9 cellular contexts compared by ENCODE assay signal in the genomic region with DNA sequence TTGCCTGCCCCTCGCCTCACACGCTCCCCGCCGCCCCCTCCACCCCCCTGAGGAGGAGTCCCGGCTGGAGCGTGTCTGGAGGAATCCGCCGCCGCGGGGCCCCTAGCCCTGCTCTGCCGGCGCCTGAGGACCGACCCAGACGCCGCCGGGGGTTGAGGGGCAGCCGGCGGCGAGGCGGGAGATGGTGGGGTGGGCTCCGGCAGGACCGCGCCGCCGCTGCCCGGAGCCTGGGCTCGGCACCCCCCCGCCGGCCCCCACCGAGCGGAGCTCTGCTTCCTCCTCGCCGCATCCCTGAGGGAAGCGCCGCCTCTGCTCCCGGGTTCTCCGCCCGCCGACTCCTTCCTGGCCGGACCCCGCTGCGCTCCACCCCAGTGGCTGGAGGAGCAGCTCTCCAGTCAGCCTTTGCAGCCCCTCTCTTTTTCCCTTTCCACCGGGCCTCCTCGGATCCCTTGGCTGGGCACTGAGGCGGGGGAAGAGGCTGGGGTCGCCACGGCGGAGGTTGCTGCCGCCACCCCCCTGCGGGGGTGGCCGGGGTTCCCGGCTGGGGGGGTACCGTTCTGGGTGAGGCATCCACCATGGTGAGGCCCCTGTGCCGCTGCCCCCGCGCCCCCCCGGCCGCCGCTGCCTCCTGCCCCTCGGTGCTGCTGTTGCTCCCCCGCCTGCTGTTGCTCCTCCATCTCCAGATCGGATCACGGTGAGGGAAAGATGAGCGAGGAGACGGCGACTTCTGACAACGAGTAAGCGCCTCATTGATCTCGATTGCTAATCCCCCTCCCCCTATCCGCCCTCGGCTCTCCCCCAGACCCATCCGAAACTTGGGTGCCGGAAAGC. TPM values are rescaled to one million over a fixed set of nuclear protein-coding genes. Genes with fewer than 3 reads are reported as not detected.
DNase-seq lines count a peak whose midpoint lies in the region; ATAC-seq, FAIRE-seq and TF ChIP-seq lines count a peak whose summit lies in the region.
"Had no signal": no experiment of that assay in that cellular context is flagged by ENCODE, and none has a peak within 500 bp of the region (broad histone marks: within the 10 kb centered on the region; RNA-seq: fewer than 3 reads in every experiment).

A gene (plus strand): TSS at position 356 of the 831 bp plus-strand sequence. CDS start 350 bp downstream, at position 706.

- H4K20me1 ChIP-seq in BLaER1 treated with 17β-estradiol and CSF1 and Interleukin-3, amounts not matched to agents 10 nM and 100 nM: peaks cover 20 to 50% (median 41%) of the 10 kb centered on the region in 11 experiments; a peak in 20 of 22 replicates

- ATAC-seq in HG03442 (IDR thresholded peaks at IDR 0.05; ENCODE audit: unreplicated experiment) (peak; percentile 25), HG02840 (IDR thresholded peaks at IDR 0.05; ENCODE audit: low FRiP score, unreplicated experiment) (no peak)
- ATAC-seq in central memory CD8-positive, alpha-beta T cell (replicated peaks; ENCODE audit: extremely low read depth, poor library complexity, severe bottlenecking): peak; percentile 15

- H3K36me3 ChIP-seq in BLaER1 treated with 17β-estradiol and CSF1 and Interleukin-3, amounts not matched to agents 10 nM and 100 nM: peaks cover 0 to 12% (median 0%) of the 10 kb centered on the region in 11 experiments; a peak in 3 of 22 replicates
- no peaks in the 10 kb centered on the region for H3K36me3 ChIP-seq in kidney (ENCODE audit: control insufficient read depth in 1 of 2, insufficient read depth in 2 of 2, low read length in 2 of 2)
- H3K36me3 ChIP-seq in small intestine (ENCODE audit: control insufficient read depth in 2 of 2, insufficient read depth in 2 of 2, low read length in 2 of 2): no peaks in the 10 kb centered on the region

- no peaks in the 10 kb centered on the region for H3K27me3 Mint-ChIP-seq in central memory CD8-positive, alpha-beta T cell

- no peaks in the 10 kb centered on the region for H3K9me3 ChIP-seq in BLaER1 treated with 17β-estradiol and CSF1 and Interleukin-3, amounts not matched to agents 10 nM and 100 nM (replicated peaks in 1 of 11)
- H3K9me3 ChIP-seq in kidney (ENCODE audit: control insufficient read depth in 1 of 2, low read length in 2 of 2) (no peaks in the 10 kb centered on the region), small intestine (ENCODE audit: control insufficient read depth, low read depth) (no peaks in the 10 kb centered on the region)

- H3K4me1 Mint-ChIP-seq in central memory CD8-positive, alpha-beta T cell: peaks cover 28% of the 10 kb centered on the region

- H3K9me3 Mint-ChIP-seq in central memory CD8-positive, alpha-beta T cell: no peaks in the 10 kb centered on the region

- no peaks in the 10 kb centered on the region for H3K27me3 ChIP-seq in BLaER1 treated with 17β-estradiol and CSF1 and Interleukin-3, amounts not matched to agents 10 nM and 100 nM
- no peaks in the 10 kb centered on the region for H3K27me3 ChIP-seq in small intestine (ENCODE audit: control insufficient read depth in 2 of 2, insufficient read depth in 2 of 2, low read length in 2 of 2)

- H3K4me3 ChIP-seq in BLaER1 treated with 17β-estradiol and CSF1 and Interleukin-3, amounts not matched to agents 10 nM and 100 nM: peak within 1 kb of the TSS; percentile 88 to 98 (median 95)
- H3K4me3 ChIP-seq in kidney (ENCODE audit: low read length in 2 of 2) (peak within 1 kb of the TSS; percentile 90 to 92), small intestine (ENCODE audit: low read depth in 1 of 2, low read length in 2 of 2) (peak within 1 kb of the TSS; percentile 90 to 99)

- peak within 1 kb of the TSS; percentile 82 to 97 (median 92) for H3K4me2 ChIP-seq in BLaER1 treated with 17β-estradiol and CSF1 and Interleukin-3, amounts not matched to agents 10 nM and 100 nM

- H3K4me1 ChIP-seq in BLaER1 treated with 17β-estradiol and CSF1 and Interleukin-3, amounts not matched to agents 10 nM and 100 nM: peaks cover 13 to 39% (median 29%) of the 10 kb centered on the region in 10 experiments
- H3K4me1 ChIP-seq in kidney (ENCODE audit: control insufficient read depth in 1 of 2, insufficient read depth in 1 of 2, low read depth in 1 of 2, low read length in 2 of 2): peaks cover 2 to 9% of the 10 kb centered on the region in 2 donors
- no peaks in the 10 kb centered on the region for H3K4me1 ChIP-seq in small intestine (ENCODE audit: control insufficient read depth in 2 of 2, insufficient read depth in 1 of 2, low read depth in 1 of 2, low read length in 1 of 2)

- FAIRE-seq in GM19239 (lab: Jason Lieb, UNC) (no peak), kidney (lab: Jason Lieb, UNC) (no peak), small intestine (lab: Jason Lieb, UNC) (no peak)

- 0 to 1% (median 1%) methylated on average over 53 to 73 of the region's 73 CpGs for WGBS in small intestine, 3 donors

- intact Hi-C loops in kidney (cut with DNase I): no loop called here

- TF ChIP-seq CTCF in kidney (IDR thresholded peaks at IDR 0.05; ENCODE audit: borderline replicate concordance, extremely low read depth, insufficient read depth): no peak

- DNase-seq in GM19239 (ENCODE audit: insufficient read length, low spot score) (peak; percentile 4), T-helper 2 cell (peak in 4 of 5 experiments; percentile 1 to 9 (median 4)), kidney (peak; percentile 94), small intestine (peak; percentile 39)
- DNase-seq in central memory CD8-positive, alpha-beta T cell (ENCODE audit: low spot score in 2 of 2): no peak

- H3K27ac ChIP-seq in BLaER1 treated with 17β-estradiol and CSF1 and Interleukin-3, amounts not matched to agents 10 nM and 100 nM: peak within 1 kb of the TSS; percentile 96 to 99 (median 98)
- H3K27ac ChIP-seq in kidney (ENCODE audit: low read depth in 2 of 2, low read length in 2 of 2): peak within 1 kb of the TSS; percentile 96
- H3K27ac ChIP-seq in small intestine (ENCODE audit: low read depth in 1 of 2, low read length in 1 of 2): peak within 1 kb of the TSS; percentile 85 to 97

- peak within 1 kb of the TSS; percentile 92 for H3K4me3 Mint-ChIP-seq in central memory CD8-positive, alpha-beta T cell

- H3K36me3 Mint-ChIP-seq in central memory CD8-positive, alpha-beta T cell (ENCODE audit: insufficient read depth): peaks cover 22% of the 10 kb centered on the region

- peak within 1 kb of the TSS; percentile 93 for H3K27ac Mint-ChIP-seq in central memory CD8-positive, alpha-beta T cell (ENCODE audit: low read depth)

- peak within 1 kb of the TSS; percentile 95 to 99 (median 98) for H3K9ac ChIP-seq in BLaER1 treated with 17β-estradiol and CSF1 and Interleukin-3, amounts not matched to agents 10 nM and 100 nM
- H3K9ac ChIP-seq in kidney (ENCODE audit: low read length in 2 of 2): peak within 1 kb of the TSS; percentile 74 to 75

RNA-seq across cellular contexts. Expression of the gene that starts here (rescaled TPM):
- 36.2 TPM for total RNA-seq in kidney
- 4.6 TPM for polyA plus RNA-seq in kidney (ENCODE audit: insufficient read depth, low read depth, low replicate concordance)
- polyA plus RNA-seq in small intestine: 1 to 10 TPM in 2 of 3 donors, under 1 TPM in 1; 0.89 to 4.0 (median 3.0) TPM
- total RNA-seq: T-helper 2 cell treated with Interferon-gamma antibody and Interleukin-4, amounts not matched to agents 100 ng/mL and 5 ng/mL, for 36 hours had no signal

Comparison
In these comparisons a context has a peak if more than half of its experiments do, and no peak if none do; other contexts are left out.
1. DNase-seq: peak in GM19239 (single experiment), T-helper 2 cell (4 of 5), kidney (single experiment) and small intestine (single experiment); none in central memory CD8-positive, alpha-beta T cell (0 of 2).
2. Peak in every context shown above with its lines, with median percentiles within 50 percentile points of each other: H3K27ac ChIP-seq and H3K4me3 ChIP-seq.